20 cellular contexts compared by ENCODE assay signal in the genomic region with DNA sequence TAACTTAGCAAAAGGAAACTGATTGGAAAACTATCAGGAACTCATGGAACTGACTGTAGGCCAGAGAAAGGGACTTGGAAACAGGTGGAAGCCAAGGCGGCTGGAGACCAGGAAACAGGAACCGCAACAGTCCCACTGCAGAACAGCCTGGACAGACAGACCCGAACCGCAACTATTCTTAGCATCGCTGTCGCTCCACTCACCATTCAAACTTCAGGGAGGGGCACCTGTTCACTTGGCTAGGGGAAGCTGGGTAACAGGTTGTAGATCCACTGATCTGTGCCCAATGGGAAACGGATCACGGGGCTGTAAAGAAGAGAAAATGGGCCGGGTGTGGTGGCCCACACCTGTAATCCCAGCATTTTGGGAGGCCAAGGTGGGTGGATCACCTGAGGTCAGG.
"Had no signal": no experiment of that assay in that cellular context is flagged by ENCODE, and none has a peak within 500 bp of the region (broad histone marks: within the 10 kb centered on the region; RNA-seq: fewer than 3 reads in every experiment).

No MANE protein-coding gene starts in this region.

- H3K27ac ChIP-seq: body of pancreas, coronary artery, foreskin keratinocyte, neutrophil, suprapubic skin had no signal

- H3K9me3 ChIP-seq: body of pancreas, neutrophil, suprapubic skin had no signal

- H3K4me3 ChIP-seq: body of pancreas, coronary artery, suprapubic skin had no signal

- H3K27me3 ChIP-seq: body of pancreas, foreskin keratinocyte, neutrophil, suprapubic skin had no signal

- DNase-seq: activated CD4-positive, alpha-beta T cell treated with anti-CD3 and anti-CD28 coated beads, Interleukin-2, amount 10 ng/mL, durations not matched to agents 24 days and 14 days; activated CD4-positive, CD25-positive, alpha-beta regulatory T cell; activated CD8-positive, alpha-beta memory T cell treated with anti-CD3 and anti-CD28 coated beads, Interleukin-2, amount 50 U/mL, for 4 hours; activated CD8-positive, alpha-beta T cell treated with anti-CD3 and anti-CD28 coated beads, Interleukin-2, amount 10 ng/mL, durations not matched to agents 7 days and 5 days; activated gamma-delta T cell treated with Interleukin-2 at 50 U/mL for 16 hours; activated naive CD8-positive, alpha-beta T cell treated with anti-CD3 and anti-CD28 coated beads for 36 hours; activated T-cell treated with anti-CD3 and anti-CD28 coated beads, Interleukin-2, amount 50 U/mL, for 72 hours; amygdala; body of pancreas; caudate nucleus; effector CD8-positive, alpha-beta T cell; foreskin keratinocyte; immature natural killer cell; mesenchymal stem cell; natural killer cell; small intestine; trophoblast cell had no signal

- H3K36me3 ChIP-seq: neutrophil had no signal
